Comparison of ENCODE assay signal across 8 cellular contexts in genomic region chr9:34701769-34702736, GRCh38.
A peak's percentile ranks its signal among the peaks of the same experiment; 100 is the strongest.
DNase-seq lines count a peak whose midpoint lies in the region; ATAC-seq and TF ChIP-seq lines count a peak whose summit lies in the region.

No MANE protein-coding gene starts in this region.

- no peaks in the 10 kb centered on the region for H3K36me3 ChIP-seq in iPS-15b (ENCODE audit: control insufficient read depth, insufficient read depth, low read length)

- TF ChIP-seq CTCF in VCaP (conservative IDR thresholded peaks at IDR 0.05): peak; percentile 88

- peak overlapping the region; percentile 25; the same call in 1 of the 2 replicates for H3K27ac ChIP-seq in VCaP

- peak; percentile 21 for DNase-seq in DMS114 treated with DMSO at 0.1 percent for 48 hours (lab: John Stamatoyannopoulos, UW; ENCODE audit: unreplicated experiment)
- peak; percentile 70 for DNase-seq in HCEC 1CT
- peak; percentile 72 for DNase-seq in NCI-H2029 (lab: John Stamatoyannopoulos, UW)
- peak; percentile 69 for DNase-seq in T47D (ENCODE audit: low read depth in 1 of 2, low spot score in 1 of 2)
- peak; percentile 51 for DNase-seq in skeletal muscle cell (ENCODE audit: low read depth)

- H3K4me3 ChIP-seq in iPS-15b (ENCODE audit: low read depth, low read length) (peak overlapping the region; percentile 52), skeletal muscle cell (ENCODE audit: low read depth, low read length) (peak overlapping the region; percentile 67)

- no peak overlapping the region for H3K9ac ChIP-seq in iPS-15b (ENCODE audit: low read depth, low read length)

- ATAC-seq in GM18873 (IDR thresholded peaks at IDR 0.05; ENCODE audit: low FRiP score, unreplicated experiment): no peak

- peaks cover 2% of the 10 kb centered on the region for H3K4me1 ChIP-seq in iPS-15b (ENCODE audit: control insufficient read depth, insufficient read depth, low read length)

- in situ Hi-C loops in T47D (cut with HindIII; ENCODE audit: low pct_unique_long_range_greater_than_20kb, low sequenced_read_pairs): no loop called here

- no peaks in the 10 kb centered on the region for H3K9me3 ChIP-seq in iPS-15b (ENCODE audit: control insufficient read depth, insufficient read depth, low read length)

- peaks cover 32% of the 10 kb centered on the region for H3K27me3 ChIP-seq in iPS-15b (ENCODE audit: control insufficient read depth, insufficient read depth, low read length)

Comparison
In these comparisons a context has a peak if more than half of its experiments do, and no peak if none do; other contexts are left out.
1. DNase-seq: peak in every context shown above with its lines; median percentile 72 in NCI-H2029; 70 in HCEC 1CT; 69 in T47D; 51 in skeletal muscle cell; 21 in DMS114 treated with DMSO at 0.1 percent for 48 hours.